16 cellular contexts compared by ENCODE assay signal in genomic region chr18:45355944-45356520, GRCh38.
DNase-seq lines count a peak whose midpoint lies in the region; ATAC-seq and TF ChIP-seq lines count a peak whose summit lies in the region.
"Had no signal": no experiment of that assay in that cellular context is flagged by ENCODE, and none has a peak within 500 bp of the region (broad histone marks: within the 10 kb centered on the region; RNA-seq: fewer than 3 reads in every experiment).

No MANE protein-coding gene starts in this region.

- peak; percentile 6; the same call in 1 of the 2 replicates for TF ChIP-seq CTCF in OCI-LY1 (IDR thresholded peaks at IDR 0.05; ENCODE audit: low read length)

- H3K9ac ChIP-seq in OCI-LY1 (ENCODE audit: low read length), result no peak overlapping the region

- peaks cover 13% of the 10 kb centered on the region for H3K27me3 Mint-ChIP-seq in activated T-cell treated with anti-CD3 and anti-CD28 coated beads, Interleukin-2, amount 50 U/mL, for 72 hours (ENCODE audit: low read depth)
- no peaks in the 10 kb centered on the region for H3K27me3 Mint-ChIP-seq in stimulated activated naive CD8-positive, alpha-beta T cell treated with anti-CD3 and anti-CD28 coated beads, Interleukin-15, amount 100 ng/mL, for 72 hours
- H3K27me3 Mint-ChIP-seq in activated CD8-positive, alpha-beta T cell treated with anti-CD3 and anti-CD28 coated beads, Interleukin-2, amount 10 ng/mL, durations not matched to agents 7 days and 5 days (ENCODE audit: low read depth), result no peaks in the 10 kb centered on the region

- no peak overlapping the region for H3K4me3 ChIP-seq in OCI-LY1 (ENCODE audit: low read depth, low read length, poor library complexity, severe bottlenecking)

- POLR2A ChIA-PET in activated CD8-positive, alpha-beta T cell treated with anti-CD3 and anti-CD28 coated beads, Interleukin-2, amount 10 ng/mL, durations not matched to agents 7 days and 5 days (lab: Charles Lee), result no interaction called here

- H3K9me3 Mint-ChIP-seq in activated T-cell treated with anti-CD3 and anti-CD28 coated beads, Interleukin-2, amount 50 U/mL, for 72 hours, result no peaks in the 10 kb centered on the region
- no peaks in the 10 kb centered on the region for H3K9me3 Mint-ChIP-seq in stimulated activated naive CD8-positive, alpha-beta T cell treated with anti-CD3 and anti-CD28 coated beads, Interleukin-15, amount 100 ng/mL, for 72 hours
- no peaks in the 10 kb centered on the region for H3K9me3 Mint-ChIP-seq in activated CD8-positive, alpha-beta T cell treated with anti-CD3 and anti-CD28 coated beads, Interleukin-2, amount 10 ng/mL, durations not matched to agents 7 days and 5 days (ENCODE audit: insufficient read depth)
- H3K9me3 Mint-ChIP-seq: activated CD4-positive, alpha-beta T cell treated with anti-CD3 and anti-CD28 coated beads, Interleukin-2, amount 10 ng/mL, durations not matched to agents 24 days and 14 days; H9 had no signal

- H3K9me2 ChIP-seq in OCI-LY1 (ENCODE audit: low read depth, low read length), result no peaks in the 10 kb centered on the region

- CTCF ChIA-PET in activated CD8-positive, alpha-beta T cell treated with anti-CD3 and anti-CD28 coated beads, Interleukin-2, amount 10 ng/mL, durations not matched to agents 7 days and 5 days (lab: Charles Lee), result interaction anchor here (1.0 kb wide), 1 partner anchor 29 kb away, joined by 4 read pairs; no protein-coding TSS in a partner anchor

- H3K4me3 Mint-ChIP-seq in activated T-cell treated with anti-CD3 and anti-CD28 coated beads, Interleukin-2, amount 50 U/mL, for 72 hours, result no peak overlapping the region
- H3K4me3 Mint-ChIP-seq in stimulated activated naive CD8-positive, alpha-beta T cell treated with anti-CD3 and anti-CD28 coated beads, Interleukin-15, amount 100 ng/mL, for 72 hours, result no peak overlapping the region
- no peak overlapping the region for H3K4me3 Mint-ChIP-seq in activated CD8-positive, alpha-beta T cell treated with anti-CD3 and anti-CD28 coated beads, Interleukin-2, amount 10 ng/mL, durations not matched to agents 7 days and 5 days
- H3K4me3 Mint-ChIP-seq: activated CD4-positive, alpha-beta T cell treated with anti-CD3 and anti-CD28 coated beads, Interleukin-2, amount 10 ng/mL, durations not matched to agents 24 days and 14 days; H9 had no signal

- no peaks in the 10 kb centered on the region for H3K4me1 ChIP-seq in OCI-LY1 (ENCODE audit: insufficient read depth, low read length, severe bottlenecking)

- DNase-seq in activated T-cell treated with anti-CD3 and anti-CD28 coated beads, Interleukin-2, amount 50 U/mL, for 72 hours, result no peak
- no peak for DNase-seq in activated T-cell treated with anti-CD3 and anti-CD28 coated beads, Interleukin-2, amount 50 U/mL, for 48 hours
- no peak for DNase-seq in left ventricle myocardium superior
- no peak for DNase-seq in stimulated activated naive CD8-positive, alpha-beta T cell treated with anti-CD3 and anti-CD28 coated beads, Interleukin-15, amount 100 ng/mL, for 72 hours
- DNase-seq in activated CD8-positive, alpha-beta T cell treated with anti-CD3 and anti-CD28 coated beads, Interleukin-2, amount 10 ng/mL, durations not matched to agents 7 days and 5 days, result no peak
- DNase-seq in AG08396 (ENCODE audit: low spot score), result no peak
- DNase-seq in T-helper 1 cell, result no peak
- DNase-seq: activated CD4-positive, alpha-beta T cell treated with anti-CD3 and anti-CD28 coated beads, Interleukin-2, amount 10 ng/mL, durations not matched to agents 24 days and 14 days; dermis blood vessel endothelial cell; H9; NCI-H1930; NCI-H526 treated with DMSO at 0.1 percent for 48 hours; stimulated activated CD4-positive, alpha-beta T cell treated with anti-CD3 and anti-CD28 coated beads, Interleukin-4, amount 100 ng/mL, for 24 hours; T-helper 9 cell had no signal

- no peaks in the 10 kb centered on the region for H3K36me3 ChIP-seq in OCI-LY1 (ENCODE audit: insufficient read depth, low read length)

- intact Hi-C loops in left ventricle myocardium superior (cut with micrococcal nuclease), result no loop called here

- no peak overlapping the region for H3K4me2 ChIP-seq in OCI-LY1 (ENCODE audit: low read length)

- H3K27ac ChIP-seq in OCI-LY1 (ENCODE audit: low read depth, low read length, poor library complexity, severe bottlenecking), result no peak overlapping the region

- H3K27me3 ChIP-seq in OCI-LY1 (ENCODE audit: insufficient read depth, low read length), result no peaks in the 10 kb centered on the region

- no peaks in the 10 kb centered on the region for H3F3A ChIP-seq in OCI-LY1 (ENCODE audit: insufficient read depth, low read length)

- no peaks in the 10 kb centered on the region for H3K9me3 ChIP-seq in OCI-LY1 (ENCODE audit: low read length)

- H3K79me2 ChIP-seq in OCI-LY1 (ENCODE audit: insufficient read depth, low read length), result no peaks in the 10 kb centered on the region

- no peaks in the 10 kb centered on the region for H3K4me1 Mint-ChIP-seq in activated T-cell treated with anti-CD3 and anti-CD28 coated beads, Interleukin-2, amount 50 U/mL, for 72 hours (ENCODE audit: low read depth)
- no peaks in the 10 kb centered on the region for H3K4me1 Mint-ChIP-seq in stimulated activated naive CD8-positive, alpha-beta T cell treated with anti-CD3 and anti-CD28 coated beads, Interleukin-15, amount 100 ng/mL, for 72 hours
- H3K4me1 Mint-ChIP-seq in activated CD8-positive, alpha-beta T cell treated with anti-CD3 and anti-CD28 coated beads, Interleukin-2, amount 10 ng/mL, durations not matched to agents 7 days and 5 days (ENCODE audit: low read depth), result no peaks in the 10 kb centered on the region
- H3K4me1 Mint-ChIP-seq: activated CD4-positive, alpha-beta T cell treated with anti-CD3 and anti-CD28 coated beads, Interleukin-2, amount 10 ng/mL, durations not matched to agents 24 days and 14 days; H9 had no signal

- no peaks in the 10 kb centered on the region for H4K20me1 ChIP-seq in OCI-LY1 (ENCODE audit: insufficient read depth, low read length)

- H3K36me3 Mint-ChIP-seq in activated T-cell treated with anti-CD3 and anti-CD28 coated beads, Interleukin-2, amount 50 U/mL, for 72 hours (ENCODE audit: insufficient read depth in 2 of 2), result no peaks in the 10 kb centered on the region
- H3K36me3 Mint-ChIP-seq in activated CD8-positive, alpha-beta T cell treated with anti-CD3 and anti-CD28 coated beads, Interleukin-2, amount 10 ng/mL, durations not matched to agents 7 days and 5 days (ENCODE audit: low read depth), result no peaks in the 10 kb centered on the region

- ATAC-seq in activated T-cell treated with anti-CD3 and anti-CD28 coated beads, Interleukin-2, amount 50 U/mL, for 72 hours (replicated peaks in 1 of 2), result peak; percentile 50 to 81
- ATAC-seq in left ventricle myocardium superior, result peak; percentile 59
- ATAC-seq in stimulated activated naive CD8-positive, alpha-beta T cell treated with anti-CD3 and anti-CD28 coated beads, Interleukin-15, amount 100 ng/mL, for 72 hours, result peak; percentile 62
- no peak for ATAC-seq in activated CD8-positive, alpha-beta T cell treated with anti-CD3 and anti-CD28 coated beads, Interleukin-2, amount 10 ng/mL, durations not matched to agents 7 days and 5 days
- ATAC-seq: sciatic nerve had no signal

- no peak overlapping the region for H2AFZ ChIP-seq in OCI-LY1 (ENCODE audit: low read length)

- no peak overlapping the region for H3K27ac Mint-ChIP-seq in activated T-cell treated with anti-CD3 and anti-CD28 coated beads, Interleukin-2, amount 50 U/mL, for 72 hours
- no peak overlapping the region for H3K27ac Mint-ChIP-seq in stimulated activated naive CD8-positive, alpha-beta T cell treated with anti-CD3 and anti-CD28 coated beads, Interleukin-15, amount 100 ng/mL, for 72 hours
- no peak overlapping the region for H3K27ac Mint-ChIP-seq in activated CD8-positive, alpha-beta T cell treated with anti-CD3 and anti-CD28 coated beads, Interleukin-2, amount 10 ng/mL, durations not matched to agents 7 days and 5 days
- H3K27ac Mint-ChIP-seq: activated CD4-positive, alpha-beta T cell treated with anti-CD3 and anti-CD28 coated beads, Interleukin-2, amount 10 ng/mL, durations not matched to agents 24 days and 14 days; H9 had no signal
